Comparison of ENCODE assay signal across 1 cellular context in genomic region chr17:40511136-40511535, GRCh38.
TF ChIP-seq lines count a peak whose summit lies in the region.

No MANE protein-coding gene starts in this region.

TF ChIP-seq in Ishikawa, 13 proteins besides CTCF, POLR2A, EP300 and RAD21:
- TF ChIP-seq CEBPB (IDR thresholded peaks at IDR 0.05) (peak; percentile 77), YY1 (IDR thresholded peaks at IDR 0.05; ENCODE audit: low read depth) (no peak)
